ENCODE assay signal across 11 cellular contexts in genomic region chr4:185792384-185793146, GRCh38. TPM values are rescaled to one million over a fixed set of nuclear protein-coding genes. Genes with fewer than 3 reads are reported as not detected.
DNase-seq lines count a peak whose midpoint lies in the region; ATAC-seq and TF ChIP-seq lines count a peak whose summit lies in the region.
"Had no signal": no experiment of that assay in that cellular context is flagged by ENCODE, and none has a peak within 500 bp of the region (broad histone marks: within the 10 kb centered on the region; RNA-seq: fewer than 3 reads in every experiment).

No MANE protein-coding gene starts in this region.

- H3K4me3 ChIP-seq in astrocyte of the spinal cord (ENCODE audit: low read depth, low read length) (no peak overlapping the region), gastrocnemius medialis (no peak overlapping the region), mucosa of descending colon (no peak overlapping the region)

- H3K27me3 Mint-ChIP-seq in HFFc6 (ENCODE audit: insufficient read depth): peaks cover 2% of the 10 kb centered on the region

- ATAC-seq in gastrocnemius medialis: no peak
- ATAC-seq in mucosa of descending colon: no peak

- no peak for TF ChIP-seq POLR2A in gastrocnemius medialis (IDR thresholded peaks at IDR 0.05)

- TF ChIP-seq CTCF in HFFc6 (IDR thresholded peaks at IDR 0.05): no peak
- no peak for TF ChIP-seq CTCF in astrocyte of the spinal cord (IDR thresholded peaks at IDR 0.05; ENCODE audit: low read depth, low read length)
- TF ChIP-seq CTCF in gastrocnemius medialis (IDR thresholded peaks at IDR 0.05 in 4 of 5, conservative IDR thresholded peaks at IDR 0.05 in 1 of 5): no peak
- no peak for TF ChIP-seq CTCF in mucosa of descending colon (IDR thresholded peaks at IDR 0.05)

- peak overlapping the region in 1 of 4 donors; percentile 24 for H3K27ac ChIP-seq in gastrocnemius medialis

- in situ Hi-C loops in ACHN (cut with HindIII; ENCODE audit: low pct_ligation_motif_present, low pct_unique_long_range_greater_than_20kb, low sequenced_read_pairs) (no loop called here), astrocyte of the spinal cord (cut with HindIII; ENCODE audit: low sequenced_read_pairs) (no loop called here), gastrocnemius medialis (cut with MboI; ENCODE audit: low sequenced_read_pairs in 4 of 4) (no loop called here)

- H3K27me3 ChIP-seq in gastrocnemius medialis: peaks cover 0 to 3% (median 0%) of the 10 kb centered on the region in 3 donors

- H3K9me3 ChIP-seq in gastrocnemius medialis (no peaks in the 10 kb centered on the region), mucosa of descending colon (no peaks in the 10 kb centered on the region)

- intact Hi-C loops in gastrocnemius medialis (cut with DNase I; ENCODE audit: low total_unique reads): no loop called here
- intact Hi-C loops in mucosa of descending colon (cut with DNase I, micrococcal nuclease): no loop called here

- H3K27ac Mint-ChIP-seq in HFFc6: peak overlapping the region; percentile 50
- H3K27ac Mint-ChIP-seq: memory B cell had no signal

- H3K4me1 ChIP-seq in gastrocnemius medialis: no peaks in the 10 kb centered on the region
- no peaks in the 10 kb centered on the region for H3K4me1 ChIP-seq in mucosa of descending colon (ENCODE audit: low read depth)

- H3K36me3 Mint-ChIP-seq in HFFc6 (ENCODE audit: low read depth): no peaks in the 10 kb centered on the region
- H3K36me3 Mint-ChIP-seq: memory B cell had no signal

- H3K4me3 Mint-ChIP-seq in HFFc6: peak overlapping the region; percentile 56; the same call in 1 of the 2 replicates
- H3K4me3 Mint-ChIP-seq: central memory CD8-positive, alpha-beta T cell; memory B cell had no signal

- H3K9me3 Mint-ChIP-seq in HFFc6: no peaks in the 10 kb centered on the region
- H3K9me3 Mint-ChIP-seq: central memory CD8-positive, alpha-beta T cell; memory B cell had no signal

- DNase-seq in ACHN: peak; percentile 49
- DNase-seq in HFFc6: peak; percentile 90
- peak; percentile 97 for DNase-seq in astrocyte of the spinal cord (ENCODE audit: low read depth, low spot score)
- peak; percentile 64 for DNase-seq in left kidney (ENCODE audit: low read depth, low spot score)
- no peak for DNase-seq in gastrocnemius medialis
- DNase-seq in activated CD4-positive, CD25-positive, alpha-beta regulatory T cell (lab: John Stamatoyannopoulos, UW): no peak
- no peak for DNase-seq in mucosa of descending colon
- DNase-seq in activated CD8-positive, alpha-beta memory T cell treated with anti-CD3 and anti-CD28 coated beads, Interleukin-2, amount 50 U/mL, for 48 hours: no peak
- DNase-seq: DND-41 had no signal

- H3K36me3 ChIP-seq in gastrocnemius medialis (no peaks in the 10 kb centered on the region), mucosa of descending colon (ENCODE audit: low read depth) (no peaks in the 10 kb centered on the region)

- H3K4me1 Mint-ChIP-seq in HFFc6 (ENCODE audit: low read depth): peaks cover 50% of the 10 kb centered on the region
- H3K4me1 Mint-ChIP-seq: central memory CD8-positive, alpha-beta T cell; memory B cell had no signal

RNA-seq across cellular contexts. Expression of gene SORBS2, which starts 19.4 kb away (rescaled TPM):
- 1 to 10 TPM in 2 of 6 experiments, under 1 TPM in 4; 0.48 to 3.6 (median 0.72) TPM for total RNA-seq in HFFc6 (2021; fragmentation: NEBNext Ultra II Directional; extraction: Animal tissue kit (Norgen Biotek cat#: 25700))
- 10 to 100 TPM; 15.3 to 64.5 (median 17.4) TPM for total RNA-seq in gastrocnemius medialis
- 100 to 1,000 TPM in 1 of 3 donors, 10 to 100 TPM in 2; 44.9 to 416 (median 53.7) TPM for total RNA-seq in mucosa of descending colon

Comparison
In these comparisons a context has a peak if more than half of its experiments do, and no peak if none do; other contexts are left out.
1. DNase-seq: peak in ACHN (single experiment), HFFc6 (single experiment), astrocyte of the spinal cord (single experiment) and left kidney (single experiment); none in gastrocnemius medialis (0 of 2), activated CD4-positive, CD25-positive, alpha-beta regulatory T cell (0 of 4), mucosa of descending colon (0 of 3) and activated CD8-positive, alpha-beta memory T cell treated with anti-CD3 and anti-CD28 coated beads, Interleukin-2, amount 50 U/mL, for 48 hours (single experiment).